12 cellular contexts compared by ENCODE assay signal in genomic region chr3:152452318-152452717, GRCh38.
A peak's percentile ranks its signal among the peaks of the same experiment; 100 is the strongest.
DNase-seq lines count a peak whose midpoint lies in the region; ATAC-seq and TF ChIP-seq lines count a peak whose summit lies in the region.
"Had no signal": no experiment of that assay in that cellular context is flagged by ENCODE, and none has a peak within 500 bp of the region (broad histone marks: within the 10 kb centered on the region; RNA-seq: fewer than 3 reads in every experiment).

No MANE protein-coding gene starts in this region.

- H3K23ac ChIP-seq in IMR-90 (ENCODE audit: low read depth, low read length) = no peak overlapping the region
- no peak overlapping the region for H3K23ac ChIP-seq in trophoblast cell (ENCODE audit: low read length)

- no peak for TF ChIP-seq RAD21 in IMR-90 (IDR thresholded peaks at IDR 0.05; ENCODE audit: low read length)

- no peak overlapping the region for H2AK9ac ChIP-seq in IMR-90 (replicated peaks; ENCODE audit: low read depth, low read length, poor library complexity)

- H3K14ac ChIP-seq in IMR-90 (replicated peaks; ENCODE audit: low read depth, low read length) = no peak overlapping the region
- H3K14ac ChIP-seq in trophoblast cell (ENCODE audit: low read length) = no peak overlapping the region

- H3K4ac ChIP-seq in IMR-90 (ENCODE audit: low read depth, low read length) (no peak overlapping the region), trophoblast cell (ENCODE audit: low read depth, low read length) (no peak overlapping the region)

- no CpG with 5 or more reads among the region's 1 CpG for WGBS in IMR-90 (ENCODE audit: extremely low coverage in 2 of 2, insufficient read length in 1 of 2), 2 experiments
- no CpG with 5 or more reads among the region's 1 CpG for WGBS in trophoblast cell (ENCODE audit: extremely low coverage, insufficient coverage, insufficient read length)

- peaks cover 67% of the 10 kb centered on the region for H3K36me3 Mint-ChIP-seq in central memory CD8-positive, alpha-beta T cell (ENCODE audit: insufficient read depth)
- H3K36me3 Mint-ChIP-seq in activated T-helper 2 cell treated with anti-CD3 and anti-CD28 coated beads, Interferon-gamma antibody, Interleukin-2, Interleukin-4, amounts not matched to agents 10 μg/mL and 5 μg/mL and 100 μg/mL, durations not matched to agents 14 hours and 24 hours and 36 hours (ENCODE audit: low read depth) = peaks cover 61% of the 10 kb centered on the region

- no peak overlapping the region for H4K91ac ChIP-seq in IMR-90 (ENCODE audit: insufficient read depth, low read depth, low read length)
- no peak overlapping the region for H4K91ac ChIP-seq in trophoblast cell (ENCODE audit: low read depth, low read length)

- H2AFZ ChIP-seq in IMR-90 (replicated peaks; ENCODE audit: low read length, poor library complexity) (no peak overlapping the region), trophoblast cell (ENCODE audit: insufficient read depth, low read length, poor library complexity) (no peak overlapping the region)

- DNase-seq in EH (ENCODE audit: low read depth) (peak; percentile 49), IMR-90 (peak; percentile 51), trophoblast cell (peak; percentile 96 to 98), Peyer's patch (no peak)
- no peak for DNase-seq in central memory CD8-positive, alpha-beta T cell (ENCODE audit: low spot score in 2 of 2)
- no peak for DNase-seq in activated T-helper 2 cell treated with anti-CD3 and anti-CD28 coated beads, Interferon-gamma antibody, Interleukin-2, Interleukin-4, amounts not matched to agents 10 μg/mL and 5 μg/mL and 100 μg/mL, durations not matched to agents 14 hours and 24 hours and 36 hours (ENCODE audit: low spot score)
- DNase-seq: activated CD4-positive, alpha-beta memory T cell treated with anti-CD3 and anti-CD28 coated beads for 36 hours; foreskin melanocyte; KG1; NCI-H1930; SW 1271 had no signal

- H4K20me1 ChIP-seq in IMR-90 (ENCODE audit: insufficient read depth, low read length) = 0 out of 2 replicates have a peak, but pooled peaks cover 3% of the 10 kb centered on the region

- H3K4me2 ChIP-seq in IMR-90 (ENCODE audit: low read depth, low read length) (no peak overlapping the region), trophoblast cell (ENCODE audit: low read length) (no peak overlapping the region)

- no peak for TF ChIP-seq POLR2A in IMR-90 (IDR thresholded peaks at IDR 0.05; ENCODE audit: low read depth, low read length)
- TF ChIP-seq POLR2A in Peyer's patch (IDR thresholded peaks at IDR 0.05) = no peak

- dilution Hi-C loops in IMR-90 (cut with HindIII; ENCODE audit: low sequenced_read_pairs, unreplicated experiment) = no loop called here

- H2BK5ac ChIP-seq in IMR-90 (ENCODE audit: low read depth, low read length, poor library complexity, severe bottlenecking) = peak overlapping the region; percentile 17
- no peak overlapping the region for H2BK5ac ChIP-seq in trophoblast cell (ENCODE audit: low read depth, low read length, poor library complexity)

- H3K4me1 ChIP-seq in IMR-90 (ENCODE audit: control insufficient read depth, insufficient read depth, low read length) (no peaks in the 10 kb centered on the region; the same call in 1 of the 2 replicates), trophoblast cell (ENCODE audit: control insufficient read depth in 1 of 2, insufficient read depth in 2 of 2, low read length in 2 of 2) (peaks cover 3 to 8% of the 10 kb centered on the region in 2 experiments), Peyer's patch (peaks cover 0 to 2% (median 0%) of the 10 kb centered on the region in 4 donors)

- BruUV-seq in IMR-90 (replicated peaks; lab: Mats Ljungman, UMichigan) = no TSS peak

- CTCF ChIA-PET in IMR-90 (lab: Yijun Ruan, JAX) = interaction anchor here (0.7 kb wide), 1 partner anchor 14 kb away, joined by 3 read pairs; no protein-coding TSS in a partner anchor

- no peak; the same call in none of the 2 replicates for ATAC-seq in IMR-90 (ENCODE audit: low read depth)
- no peak for ATAC-seq in central memory CD8-positive, alpha-beta T cell (replicated peaks; ENCODE audit: extremely low read depth, poor library complexity, severe bottlenecking)
- ATAC-seq in HG03025 (IDR thresholded peaks at IDR 0.05; ENCODE audit: low FRiP score, unreplicated experiment) = no peak

- H3K27me3 ChIP-seq in IMR-90 (ENCODE audit: control insufficient read depth, insufficient read depth, low read length) (no peaks in the 10 kb centered on the region), trophoblast cell (ENCODE audit: insufficient read depth, low read length) (no peaks in the 10 kb centered on the region), Peyer's patch (no peaks in the 10 kb centered on the region)

- intact Hi-C loops in IMR-90 (cut with micrococcal nuclease) = no loop called here
- intact Hi-C loops in activated T-helper 2 cell treated with anti-CD3 and anti-CD28 coated beads, Interferon-gamma antibody, Interleukin-2, Interleukin-4, amounts not matched to agents 10 μg/mL and 5 μg/mL and 100 μg/mL, durations not matched to agents 14 hours and 24 hours and 36 hours (cut with micrococcal nuclease) = no loop called here

- H2AK5ac ChIP-seq in IMR-90 (ENCODE audit: low read depth, low read length) (no peak overlapping the region), trophoblast cell (ENCODE audit: low read length) (no peak overlapping the region)

- no peak overlapping the region for H4K5ac ChIP-seq in IMR-90 (ENCODE audit: low read depth, low read length)

- H3K36me3 ChIP-seq in IMR-90 (ENCODE audit: control insufficient read depth, insufficient read depth, low read length) = peaks cover 19% of the 10 kb centered on the region
- H3K36me3 ChIP-seq in trophoblast cell (ENCODE audit: control insufficient read depth in 1 of 2, insufficient read depth in 2 of 2, low read length in 2 of 2) = peaks cover 0 to 3% of the 10 kb centered on the region in 2 experiments
- peaks cover 0 to 50% (median 0%) of the 10 kb centered on the region in 3 donors for H3K36me3 ChIP-seq in Peyer's patch

- in situ Hi-C loops in IMR-90 (cut with MboI; ENCODE audit: low sequenced_read_pairs) = no loop called here

- no peak overlapping the region for H3K4me3 Mint-ChIP-seq in central memory CD8-positive, alpha-beta T cell
- no peak overlapping the region for H3K4me3 Mint-ChIP-seq in activated T-helper 2 cell treated with anti-CD3 and anti-CD28 coated beads, Interferon-gamma antibody, Interleukin-2, Interleukin-4, amounts not matched to agents 10 μg/mL and 5 μg/mL and 100 μg/mL, durations not matched to agents 14 hours and 24 hours and 36 hours (ENCODE audit: low read depth)
- H3K4me3 Mint-ChIP-seq: activated CD4-positive, alpha-beta memory T cell treated with anti-CD3 and anti-CD28 coated beads for 36 hours had no signal

- H2BK12ac ChIP-seq in trophoblast cell (ENCODE audit: low read length) = no peak overlapping the region

- no peaks in the 10 kb centered on the region for H3K79me2 ChIP-seq in trophoblast cell (ENCODE audit: control insufficient read depth, insufficient read depth, low read length, poor library complexity)

- no peak overlapping the region for H3K4me3 ChIP-seq in IMR-90 (ENCODE audit: insufficient read depth, low read depth, low read length)
- H3K4me3 ChIP-seq in trophoblast cell (ENCODE audit: low read depth, low read length) = no peak overlapping the region
- H3K4me3 ChIP-seq in Peyer's patch = no peak overlapping the region

- H2BK120ac ChIP-seq in IMR-90 (ENCODE audit: low read depth, low read length) (no peak overlapping the region), trophoblast cell (ENCODE audit: insufficient read depth, low read length, poor library complexity) (no peak overlapping the region)

- H2BK15ac ChIP-seq in IMR-90 (ENCODE audit: low read depth, low read length) = no peak overlapping the region

- H3K27me3 Mint-ChIP-seq in central memory CD8-positive, alpha-beta T cell = no peaks in the 10 kb centered on the region
- no peaks in the 10 kb centered on the region for H3K27me3 Mint-ChIP-seq in activated T-helper 2 cell treated with anti-CD3 and anti-CD28 coated beads, Interferon-gamma antibody, Interleukin-2, Interleukin-4, amounts not matched to agents 10 μg/mL and 5 μg/mL and 100 μg/mL, durations not matched to agents 14 hours and 24 hours and 36 hours (ENCODE audit: low read depth)
- H3K27me3 Mint-ChIP-seq: activated CD4-positive, alpha-beta memory T cell treated with anti-CD3 and anti-CD28 coated beads for 36 hours had no signal

- no peak overlapping the region for H3K56ac ChIP-seq in IMR-90 (ENCODE audit: extremely low read depth, insufficient read depth, low read length)

- no peak for TF ChIP-seq CTCF in IMR-90 (conservative IDR thresholded peaks at IDR 0.05; ENCODE audit: low read depth, low read length)
- TF ChIP-seq CTCF in Peyer's patch (IDR thresholded peaks at IDR 0.05) = no peak

- H3K9me1 ChIP-seq in IMR-90 (ENCODE audit: insufficient read depth, low read length) = peaks cover 10% of the 10 kb centered on the region

- H3K9me3 ChIP-seq in IMR-90 (ENCODE audit: control insufficient read depth, insufficient read depth, low read length) (no peaks in the 10 kb centered on the region), trophoblast cell (ENCODE audit: insufficient read depth, low read depth, low read length) (no peaks in the 10 kb centered on the region), Peyer's patch (no peaks in the 10 kb centered on the region)

- peaks cover 42% of the 10 kb centered on the region for H3K4me1 Mint-ChIP-seq in central memory CD8-positive, alpha-beta T cell
- H3K4me1 Mint-ChIP-seq in activated T-helper 2 cell treated with anti-CD3 and anti-CD28 coated beads, Interferon-gamma antibody, Interleukin-2, Interleukin-4, amounts not matched to agents 10 μg/mL and 5 μg/mL and 100 μg/mL, durations not matched to agents 14 hours and 24 hours and 36 hours (ENCODE audit: low read depth) = peaks cover 24% of the 10 kb centered on the region

- H3K27ac ChIP-seq in IMR-90 (ENCODE audit: insufficient read depth, low read length) = no peak overlapping the region
- peak overlapping the region; percentile 76 for H3K27ac ChIP-seq in trophoblast cell (ENCODE audit: low read depth, low read length)
- no peak overlapping the region for H3K27ac ChIP-seq in Peyer's patch

- H3K79me1 ChIP-seq in IMR-90 (ENCODE audit: low read depth in 1 of 2, low read length in 2 of 2) = peaks cover 26 to 46% of the 10 kb centered on the region in 2 experiments
- no peaks in the 10 kb centered on the region for H3K79me1 ChIP-seq in trophoblast cell (ENCODE audit: low read length)

- H2BK20ac ChIP-seq in IMR-90 (ENCODE audit: low read depth, low read length) = no peak overlapping the region

- no peaks in the 10 kb centered on the region for H3K9me3 Mint-ChIP-seq in central memory CD8-positive, alpha-beta T cell
- no peaks in the 10 kb centered on the region for H3K9me3 Mint-ChIP-seq in activated T-helper 2 cell treated with anti-CD3 and anti-CD28 coated beads, Interferon-gamma antibody, Interleukin-2, Interleukin-4, amounts not matched to agents 10 μg/mL and 5 μg/mL and 100 μg/mL, durations not matched to agents 14 hours and 24 hours and 36 hours
- H3K9me3 Mint-ChIP-seq: activated CD4-positive, alpha-beta memory T cell treated with anti-CD3 and anti-CD28 coated beads for 36 hours had no signal

- H3K18ac ChIP-seq in IMR-90 (ENCODE audit: low read depth, low read length) = no peak overlapping the region
- no peak overlapping the region for H3K18ac ChIP-seq in trophoblast cell (ENCODE audit: low read length)

- H3K27ac Mint-ChIP-seq in central memory CD8-positive, alpha-beta T cell (ENCODE audit: low read depth) = peak overlapping the region; percentile 39
- no peak overlapping the region for H3K27ac Mint-ChIP-seq in activated T-helper 2 cell treated with anti-CD3 and anti-CD28 coated beads, Interferon-gamma antibody, Interleukin-2, Interleukin-4, amounts not matched to agents 10 μg/mL and 5 μg/mL and 100 μg/mL, durations not matched to agents 14 hours and 24 hours and 36 hours
- H3K27ac Mint-ChIP-seq: activated CD4-positive, alpha-beta memory T cell treated with anti-CD3 and anti-CD28 coated beads for 36 hours had no signal

- H3K9ac ChIP-seq in IMR-90 (ENCODE audit: low read depth, low read length) (no peak overlapping the region), trophoblast cell (ENCODE audit: low read length) (no peak overlapping the region)

- POLR2A ChIA-PET in IMR-90 (lab: Charles Lee; ENCODE audit: unreplicated experiment) = no interaction called here

- no peak overlapping the region for H4K8ac ChIP-seq in IMR-90 (ENCODE audit: low read depth in 2 of 2, low read length in 2 of 2)
- H4K8ac ChIP-seq in trophoblast cell (ENCODE audit: low read depth, low read length) = no peak overlapping the region

- no peak overlapping the region for H4K12ac ChIP-seq in trophoblast cell (ENCODE audit: low read depth, low read length)

Comparison
In these comparisons a context has a peak if more than half of its experiments do, and no peak if none do; other contexts are left out.
1. DNase-seq: peak in EH (single experiment), IMR-90 (single experiment) and trophoblast cell (2 of 2); none in central memory CD8-positive, alpha-beta T cell (0 of 2), Peyer's patch (0 of 3) and activated T-helper 2 cell treated with anti-CD3 and anti-CD28 coated beads, Interferon-gamma antibody, Interleukin-2, Interleukin-4, amounts not matched to agents 10 μg/mL and 5 μg/mL and 100 μg/mL, durations not matched to agents 14 hours and 24 hours and 36 hours (single experiment).